ENCODE assay signal across 19 cellular contexts in the genomic region with DNA sequence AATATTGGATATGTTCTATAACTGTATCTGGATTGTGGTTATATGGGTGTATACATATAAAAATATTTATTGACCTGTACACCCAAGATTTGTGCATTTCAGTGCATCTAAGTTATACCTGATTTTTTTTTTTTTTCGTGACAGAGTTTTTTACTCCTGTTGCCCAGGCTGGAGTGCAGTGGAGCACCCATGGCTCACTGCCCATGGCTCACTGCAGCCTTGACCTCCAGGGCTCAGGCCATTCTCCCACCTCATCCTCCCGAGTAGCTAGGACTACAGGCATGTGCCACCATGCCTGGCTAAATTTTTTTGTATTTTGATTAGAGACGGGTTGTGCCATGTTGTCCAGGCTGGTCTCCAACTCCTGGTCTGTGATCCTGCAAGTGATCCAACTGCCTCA. TPM values are rescaled to one million over a fixed set of nuclear protein-coding genes. Genes with fewer than 3 reads are reported as not detected.
DNase-seq lines count a peak whose midpoint lies in the region; ATAC-seq and TF ChIP-seq lines count a peak whose summit lies in the region.
"Had no signal": no experiment of that assay in that cellular context is flagged by ENCODE, and none has a peak within 500 bp of the region (broad histone marks: within the 10 kb centered on the region; RNA-seq: fewer than 3 reads in every experiment).

No MANE protein-coding gene starts in this region.

- no peak overlapping the region for H2BK12ac ChIP-seq in mesenchymal stem cell (ENCODE audit: low read length in 2 of 2)

- no peak for TF ChIP-seq POLR2A in breast epithelium (IDR thresholded peaks at IDR 0.05)

- 94% methylated on average over 3 of the region's 3 CpGs for WGBS in mesenchymal stem cell

- H3K27me3 ChIP-seq in mesenchymal stem cell (ENCODE audit: control insufficient read depth in 1 of 2, insufficient read depth in 1 of 2, low read length in 2 of 2), result no peaks in the 10 kb centered on the region
- H3K27me3 ChIP-seq in left ventricle myocardium inferior (ENCODE audit: low read depth), result no peaks in the 10 kb centered on the region
- H3K27me3 ChIP-seq in breast epithelium, result no peaks in the 10 kb centered on the region

- H3K27me3 Mint-ChIP-seq in T-helper 17 cell (no peaks in the 10 kb centered on the region), CD14-positive monocyte (ENCODE audit: low read depth in 3 of 3) (peaks cover 0 to 2% (median 0%) of the 10 kb centered on the region in 3 donors)
- H3K27me3 Mint-ChIP-seq: CD4-positive, CD25-positive, alpha-beta regulatory T cell had no signal

- no peak overlapping the region for H3K9ac ChIP-seq in mesenchymal stem cell (ENCODE audit: low read length)

- no peak overlapping the region for H2AFZ ChIP-seq in mesenchymal stem cell (ENCODE audit: low read depth, low read length)
- H2AFZ ChIP-seq: GM23338 had no signal

- H2AK5ac ChIP-seq in mesenchymal stem cell (ENCODE audit: low read length, severe bottlenecking), result no peak overlapping the region

- H3K4me1 Mint-ChIP-seq in T-helper 17 cell (peaks cover 14% of the 10 kb centered on the region), CD14-positive monocyte (peaks cover 9% of the 10 kb centered on the region)
- H3K4me1 Mint-ChIP-seq: GM23338, H9 had no signal

- H2BK5ac ChIP-seq in mesenchymal stem cell (ENCODE audit: low read depth, low read length, poor library complexity, severe bottlenecking), result no peak overlapping the region

- H4K8ac ChIP-seq in mesenchymal stem cell (ENCODE audit: low read length), result peak overlapping the region; percentile 49

- intact Hi-C loops in left ventricle myocardium inferior (cut with micrococcal nuclease) (no loop called here), CD14-positive monocyte (cut with micrococcal nuclease) (no loop called here), breast epithelium (cut with DNase I; ENCODE audit: low total_unique reads) (no loop called here)

- no peak overlapping the region for H3K4me2 ChIP-seq in mesenchymal stem cell (ENCODE audit: low read length, poor library complexity, severe bottlenecking)
- H3K4me2 ChIP-seq: GM23338 had no signal

- no peak overlapping the region for H3K4me3 ChIP-seq in mesenchymal stem cell (ENCODE audit: insufficient read depth in 1 of 2, low read depth in 1 of 2, low read length in 2 of 2)
- no peak overlapping the region for H3K4me3 ChIP-seq in left ventricle myocardium inferior
- H3K4me3 ChIP-seq in breast epithelium, result no peak overlapping the region
- H3K4me3 ChIP-seq: GM12878, GM23338 had no signal

- no peak for DNase-seq in T-helper 17 cell
- no peak for DNase-seq in left lobe of liver (ENCODE audit: low spot score)
- no peak for DNase-seq in mesenchymal stem cell
- no peak for DNase-seq in left ventricle myocardium inferior
- DNase-seq in NAMALWA (ENCODE audit: low spot score), result no peak
- DNase-seq in CD14-positive monocyte (ENCODE audit: low spot score), result no peak
- no peak for DNase-seq in breast epithelium (ENCODE audit: low spot score in 2 of 2)
- DNase-seq: C1 segment of cervical spinal cord; Caco-2; CD4-positive, CD25-positive, alpha-beta regulatory T cell; CD8-positive, alpha-beta T cell; DMS 273 treated with DMSO at 0.1 percent for 48 hours; DMS79; EL; GDM1; H9 had no signal

- peak overlapping the region; percentile 49 for H3K27ac Mint-ChIP-seq in T-helper 17 cell
- peak overlapping the region in 1 of 7 donors; percentile 63 for H3K27ac Mint-ChIP-seq in CD14-positive monocyte
- H3K27ac Mint-ChIP-seq: GM23338, H9 had no signal

- no peak overlapping the region for H2BK15ac ChIP-seq in mesenchymal stem cell (ENCODE audit: low read depth, poor library complexity, severe bottlenecking)

- H3K14ac ChIP-seq in mesenchymal stem cell (ENCODE audit: low read length in 2 of 2), result no peak overlapping the region

- peaks cover 16% of the 10 kb centered on the region for H3K79me1 ChIP-seq in mesenchymal stem cell (replicated peaks; ENCODE audit: low read length, poor library complexity, severe bottlenecking)

- no peak overlapping the region for H3K23ac ChIP-seq in mesenchymal stem cell (ENCODE audit: low read length in 2 of 2)

- H3K27ac ChIP-seq in mesenchymal stem cell (ENCODE audit: low read length, poor library complexity, severe bottlenecking) (no peak overlapping the region), left ventricle myocardium inferior (replicated peaks) (no peak overlapping the region), breast epithelium (no peak overlapping the region)

- H3K36me3 Mint-ChIP-seq in T-helper 17 cell (ENCODE audit: low read depth), result peaks cover 8% of the 10 kb centered on the region
- H3K36me3 Mint-ChIP-seq in CD14-positive monocyte, result peaks cover 59 to 89% of the 10 kb centered on the region in 2 donors

- peaks cover 12 to 66% of the 10 kb centered on the region in 2 experiments for H3K36me3 ChIP-seq in mesenchymal stem cell (ENCODE audit: control insufficient read depth in 1 of 2, insufficient read depth in 2 of 2, low read depth in 1 of 2, low read length in 2 of 2)
- H3K36me3 ChIP-seq in left ventricle myocardium inferior, result peaks cover 57% of the 10 kb centered on the region
- H3K36me3 ChIP-seq in breast epithelium, result no peaks in the 10 kb centered on the region

- no peak overlapping the region for H4K91ac ChIP-seq in mesenchymal stem cell (ENCODE audit: low read length)

- TF ChIP-seq CTCF in left ventricle myocardium inferior (IDR thresholded peaks at IDR 0.05; ENCODE audit: borderline replicate concordance) (no peak), CD14-positive monocyte (IDR thresholded peaks at IDR 0.05) (no peak), breast epithelium (IDR thresholded peaks at IDR 0.05) (no peak)

- H3K4me1 ChIP-seq in mesenchymal stem cell (ENCODE audit: control insufficient read depth, insufficient read depth, low read depth, low read length) (peaks cover 1% of the 10 kb centered on the region), left ventricle myocardium inferior (no peaks in the 10 kb centered on the region), breast epithelium (no peaks in the 10 kb centered on the region)

- no peak overlapping the region for H2BK120ac ChIP-seq in mesenchymal stem cell (ENCODE audit: low read depth, low read length)

- peaks cover 0 to 6% (median 3%) of the 10 kb centered on the region in 7 donors for H3K9me3 Mint-ChIP-seq in CD14-positive monocyte
- H3K9me3 Mint-ChIP-seq: GM23338, H9 had no signal

- no peak overlapping the region for H3K4ac ChIP-seq in mesenchymal stem cell (ENCODE audit: low read depth in 1 of 2, low read length in 2 of 2)

- ATAC-seq in T-helper 17 cell (no peak), left lobe of liver (peak; percentile 64)
- ATAC-seq: CD8-positive, alpha-beta T cell; GM12878; GM23338; HCT116 had no signal

- H3K18ac ChIP-seq in mesenchymal stem cell (ENCODE audit: low read depth in 1 of 2, low read length in 2 of 2), result no peak overlapping the region

- H3K9me3 ChIP-seq in T-helper 17 cell (ENCODE audit: control insufficient read depth, low read length, poor library complexity, severe bottlenecking) (no peaks in the 10 kb centered on the region), mesenchymal stem cell (ENCODE audit: control insufficient read depth, low read length) (no peaks in the 10 kb centered on the region), left ventricle myocardium inferior (replicated peaks) (no peaks in the 10 kb centered on the region), breast epithelium (no peaks in the 10 kb centered on the region)
- H3K9me3 ChIP-seq: Caco-2 had no signal

- no peak overlapping the region for H3K4me3 Mint-ChIP-seq in T-helper 17 cell
- H3K4me3 Mint-ChIP-seq in CD14-positive monocyte, result no peak overlapping the region
- H3K4me3 Mint-ChIP-seq: CD8-positive, alpha-beta T cell; GM23338; H9 had no signal

RNA-seq across cellular contexts. Expression of gene ATG13, which starts 24.3 kb away (rescaled TPM):
- 100 to 1,000 TPM; 110 to 129 TPM for total RNA-seq in T-helper 17 cell
- 43.0 TPM for total RNA-seq in left lobe of liver
- 51.4 TPM for polyA plus RNA-seq in mesenchymal stem cell (2013, experiment 1 of 2)
- polyA plus RNA-seq in mesenchymal stem cell (2013, experiment 2 of 2), result 54.7 TPM
- total RNA-seq in left ventricle myocardium inferior, result 42.1 TPM
- 10 to 100 TPM; 51.2 to 55.5 TPM for polyA plus RNA-seq in CD14-positive monocyte
- total RNA-seq in breast epithelium, result 100 to 1,000 TPM in 1 of 3 donors, 10 to 100 TPM in 2; 84.2 to 113 (median 87.5) TPM

RNA-seq across cellular contexts. Expression of gene HARBI1, which starts 24.6 kb away (rescaled TPM):
- total RNA-seq in T-helper 17 cell, result 10 to 100 TPM; 17.2 to 17.4 TPM
- 2.8 TPM for total RNA-seq in left lobe of liver
- polyA plus RNA-seq in mesenchymal stem cell (2013, experiment 1 of 2), result 3.6 TPM
- 3.3 TPM for polyA plus RNA-seq in mesenchymal stem cell (2013, experiment 2 of 2)
- 4.8 TPM for total RNA-seq in left ventricle myocardium inferior
- polyA plus RNA-seq in CD14-positive monocyte, result 1 to 10 TPM; 2.1 to 4.4 TPM
- 1 to 10 TPM; 1.6 to 9.1 (median 3.5) TPM for total RNA-seq in breast epithelium

RNA-seq across cellular contexts. Expression of gene AMBRA1, which starts 47.8 kb away (rescaled TPM):
- total RNA-seq in T-helper 17 cell (10 to 100 TPM; 47.3 to 52.2 TPM), left lobe of liver (14.7 TPM), left ventricle myocardium inferior (14.2 TPM), breast epithelium (10 to 100 TPM; 32.5 to 38.9 (median 34.1) TPM)
- polyA plus RNA-seq in mesenchymal stem cell (2013, experiment 1 of 2), result 11.5 TPM
- 11.7 TPM for polyA plus RNA-seq in mesenchymal stem cell (2013, experiment 2 of 2)
- polyA plus RNA-seq in CD14-positive monocyte, result 1 to 10 TPM; 2.1 to 3.8 TPM

RNA-seq across cellular contexts. Expression of gene ARHGAP1, which starts 58.8 kb away (rescaled TPM):
- total RNA-seq in T-helper 17 cell (10 to 100 TPM; 58.0 to 65.9 TPM), left lobe of liver (29.3 TPM), left ventricle myocardium inferior (101 TPM), breast epithelium (10 to 100 TPM; 26.5 to 55.7 (median 33.8) TPM)
- 92.7 TPM for polyA plus RNA-seq in mesenchymal stem cell (2013, experiment 1 of 2)
- polyA plus RNA-seq in mesenchymal stem cell (2013, experiment 2 of 2), result 87.5 TPM
- 10 to 100 TPM; 31.6 to 59.3 TPM for polyA plus RNA-seq in CD14-positive monocyte

RNA-seq across cellular contexts. Expression of gene ZNF408, which starts 59.2 kb away (rescaled TPM):
- 10 to 100 TPM; 11.0 to 14.7 TPM for total RNA-seq in T-helper 17 cell
- total RNA-seq in left lobe of liver, result 9.4 TPM
- polyA plus RNA-seq in mesenchymal stem cell (2013, experiment 1 of 2), result 5.9 TPM
- 5.5 TPM for polyA plus RNA-seq in mesenchymal stem cell (2013, experiment 2 of 2)
- total RNA-seq in left ventricle myocardium inferior, result 7.3 TPM
- polyA plus RNA-seq in CD14-positive monocyte, result 1 to 10 TPM; 4.1 to 4.2 TPM
- total RNA-seq in breast epithelium, result 1 to 10 TPM; 6.4 to 8.0 (median 7.5) TPM
